ENCODE assay signal across 9 cellular contexts in the genomic region with DNA sequence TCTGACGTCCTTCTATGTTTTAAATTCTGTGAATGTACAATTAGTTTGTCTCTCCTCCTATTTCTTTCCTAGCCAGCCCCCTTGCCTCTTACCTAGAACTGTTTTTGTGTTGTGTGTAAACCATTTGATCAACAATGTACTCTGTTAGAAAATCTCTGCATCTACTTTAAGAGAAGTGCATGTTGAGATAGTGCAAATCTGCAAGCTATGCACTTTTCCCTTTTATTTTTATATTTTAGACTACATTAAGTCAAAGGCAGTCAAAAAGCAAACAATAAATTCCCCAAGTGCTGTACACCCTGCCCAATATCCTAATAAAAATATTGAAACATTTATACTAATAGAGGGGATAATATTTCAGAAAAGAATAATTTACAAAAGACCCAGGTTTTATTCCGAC.
"Had no signal": no experiment of that assay in that cellular context is flagged by ENCODE, and none has a peak within 500 bp of the region (broad histone marks: within the 10 kb centered on the region; RNA-seq: fewer than 3 reads in every experiment).

No MANE protein-coding gene starts in this region.

- H3K4me1 ChIP-seq: HAP-1 had no signal

- H3K36me3 ChIP-seq: HAP-1 had no signal

- H3K4me3 ChIP-seq: GM23248, HAP-1 had no signal

- H3K27ac ChIP-seq: GM23248, KMS-11 had no signal

- H2AFZ ChIP-seq: GM23248 had no signal

- FAIRE-seq: HTR-8/SVneo had no signal

- H3K4me2 ChIP-seq: KMS-11 had no signal

- H3K9me3 ChIP-seq: HAP-1 had no signal

- DNase-seq: GM23248, GOT3, H7, Karpas-422, KBM-7 had no signal

- ATAC-seq: HCT116 had no signal

- H3K9ac ChIP-seq: GM23248, KMS-11 had no signal
